20 cellular contexts compared by ENCODE assay signal in the genomic region with DNA sequence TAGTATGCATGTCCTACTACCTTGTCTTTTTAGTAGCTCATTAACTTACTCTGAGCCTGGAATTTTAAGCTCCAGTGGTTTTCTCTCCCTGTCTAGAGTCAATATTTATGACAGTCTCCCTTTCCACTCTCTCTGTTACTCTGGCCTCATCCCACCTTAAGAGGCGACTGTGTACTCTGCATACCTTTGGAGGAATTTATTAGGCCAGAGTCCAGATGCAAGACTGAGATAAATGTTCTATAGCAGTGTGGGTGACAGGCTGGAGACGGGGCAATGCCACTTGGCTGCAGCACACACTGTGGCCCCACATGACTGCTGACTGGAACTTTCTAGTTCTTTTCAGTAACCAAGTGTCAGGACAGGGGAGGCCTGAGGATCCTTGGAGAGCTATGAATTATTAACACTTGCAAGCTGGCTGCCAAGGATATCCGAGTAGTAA. TPM values are rescaled to one million over a fixed set of nuclear protein-coding genes. Genes with fewer than 3 reads are reported as not detected.
DNase-seq lines count a peak whose midpoint lies in the region; ATAC-seq, FAIRE-seq and TF ChIP-seq lines count a peak whose summit lies in the region.
"Had no signal": no experiment of that assay in that cellular context is flagged by ENCODE, and none has a peak within 500 bp of the region (broad histone marks: within the 10 kb centered on the region; RNA-seq: fewer than 3 reads in every experiment).

No MANE protein-coding gene starts in this region.

- no peak for TF ChIP-seq POLR2A in GM12891 (IDR thresholded peaks at IDR 0.05; ENCODE audit: low read depth, low read length)

- intact Hi-C loops in left colon (cut with DNase I, micrococcal nuclease), result no loop called here

- ATAC-seq in left colon, result peak; percentile 88
- ATAC-seq: sciatic nerve; stimulated activated naive CD8-positive, alpha-beta T cell treated with anti-CD3 and anti-CD28 coated beads, Interleukin-15, Interleukin-2, amounts not matched to agents 100 U/mL and 50 U/mL, for 24 hours had no signal

- DNase-seq in HK-2 (ENCODE audit: unreplicated experiment) (peak; percentile 72), SW480 (ENCODE audit: low spot score) (peak; percentile 16), left colon (peak; percentile 35 to 67), renal cortical epithelial cell (ENCODE audit: low read depth) (peak; percentile 97), GM12891 (ENCODE audit: insufficient read length, low spot score) (no peak), NCI-H748 (lab: John Stamatoyannopoulos, UW; ENCODE audit: unreplicated experiment) (no peak), NCI-H2227 (lab: John Stamatoyannopoulos, UW; ENCODE audit: unreplicated experiment) (no peak)
- DNase-seq: activated CD4-positive, CD25-positive, alpha-beta regulatory T cell treated with anti-CD3 and anti-CD28 coated beads, Interleukin-2, amount 50 U/mL, for 72 hours; Calu3; dorsolateral prefrontal cortex; esophagus squamous epithelium; glutamatergic neuron; HCEC 1CT; mesendoderm; NCI-H1092; NCI-H2107; stimulated activated naive CD8-positive, alpha-beta T cell treated with anti-CD3 and anti-CD28 coated beads, Interleukin-15, Interleukin-2, amounts not matched to agents 100 U/mL and 50 U/mL, for 24 hours; T-helper 9 cell had no signal

- no peak for FAIRE-seq in GM12891 (lab: Jason Lieb, UNC)

TF ChIP-seq in GM12891, 5 proteins besides CTCF, POLR2A, EP300 and RAD21:
- TF ChIP-seq POU2F2 (IDR thresholded peaks at IDR 0.05; ENCODE audit: low read depth, low read length) (no peak), TAF1 (IDR thresholded peaks at IDR 0.05; ENCODE audit: low read depth, low read length) (no peak)
TF ChIP-seq in GM12891: peak in this region for 0.

RNA-seq across cellular contexts. Expression of a gene that starts 4.1 kb away (rescaled TPM):
- total RNA-seq in left colon (10 to 100 TPM; 17.6 to 22.6 TPM), renal cortical epithelial cell (34.4 and 229 TPM in 2 replicates)
- polyA plus RNA-seq in GM12891 (2012; ENCODE audit: low read depth, missing spikeins), result 0.64 TPM

RNA-seq across cellular contexts. Expression of a gene that starts 8.1 kb away (rescaled TPM):
- total RNA-seq in left colon (under 1 TPM; 0.73 to 0.92 TPM), renal cortical epithelial cell (0.20 TPM in 1 of 2 replicates, not detected in the other)
- 0.09 TPM for polyA plus RNA-seq in GM12891 (2012; ENCODE audit: low read depth, missing spikeins)
- total RNA-seq: Calu3, esophagus squamous epithelium, ureter had no signal

Comparison
In these comparisons a context has a peak if more than half of its experiments do, and no peak if none do; other contexts are left out.
1. DNase-seq: peak in HK-2 (single experiment), SW480 (single experiment), left colon (2 of 2) and renal cortical epithelial cell (single experiment); none in GM12891 (single experiment), NCI-H748 (single experiment) and NCI-H2227 (single experiment).